ENCODE assay signal across 22 cellular contexts in genomic region chr6:16082367-16082766, GRCh38. TPM values are rescaled to one million over a fixed set of nuclear protein-coding genes. Genes with fewer than 3 reads are reported as not detected.
DNase-seq lines count a peak whose midpoint lies in the region; ATAC-seq and TF ChIP-seq lines count a peak whose summit lies in the region.
"Had no signal": no experiment of that assay in that cellular context is flagged by ENCODE, and none has a peak within 500 bp of the region (broad histone marks: within the 10 kb centered on the region; RNA-seq: fewer than 3 reads in every experiment).

No MANE protein-coding gene starts in this region.

- H3F3A ChIP-seq in SK-N-SH (replicated peaks; ENCODE audit: insufficient read depth), result no peaks in the 10 kb centered on the region

- no peaks in the 10 kb centered on the region; the same call in 1 of the 2 replicates for H3K27me3 ChIP-seq in SK-N-SH (ENCODE audit: insufficient read depth)
- H3K27me3 ChIP-seq: BE2C; BLaER1 treated with 17β-estradiol and CSF1 and Interleukin-3, amounts not matched to agents 10 nM and 100 nM had no signal

- H3K4me3 Mint-ChIP-seq in stimulated activated effector memory CD8-positive, alpha-beta T cell treated with anti-CD3 and anti-CD28 coated beads, Interleukin-12 subunit alpha, Interleukin-12 subunit beta, amount 100 ng/mL, for 72 hours, result no peak overlapping the region
- H3K4me3 Mint-ChIP-seq: CD14-positive monocyte; CD4-positive, alpha-beta T cell; CD8-positive, alpha-beta memory T cell; HFFc6 had no signal

- no peak overlapping the region for H3K27ac ChIP-seq in SK-N-SH (ENCODE audit: low read depth in 2 of 2, low read length in 1 of 2)
- H3K27ac ChIP-seq: A549; BLaER1 treated with 17β-estradiol and CSF1 and Interleukin-3, amounts not matched to agents 10 nM and 100 nM had no signal

- TF ChIP-seq EP300 in SK-N-SH (IDR thresholded peaks at IDR 0.05; ENCODE audit: borderline replicate concordance in 1 of 2, low read depth in 1 of 2, low read length in 1 of 2), result no peak

- peak; percentile 20 for ATAC-seq in Right ventricle myocardium inferior
- ATAC-seq in Right ventricle myocardium superior (ENCODE audit: poor library complexity), result no peak
- peak; percentile 70 for ATAC-seq in esophagus mucosa
- ATAC-seq in stimulated activated effector memory CD8-positive, alpha-beta T cell treated with anti-CD3 and anti-CD28 coated beads, Interleukin-12 subunit alpha, Interleukin-12 subunit beta, amount 100 ng/mL, for 72 hours, result peak; percentile 19
- ATAC-seq in HG02938 (IDR thresholded peaks at IDR 0.05; ENCODE audit: unreplicated experiment), result no peak
- ATAC-seq in GM18517 (IDR thresholded peaks at IDR 0.05; ENCODE audit: unreplicated experiment), result no peak
- ATAC-seq: A549 had no signal

- no peaks in the 10 kb centered on the region for H3K36me3 Mint-ChIP-seq in stimulated activated effector memory CD8-positive, alpha-beta T cell treated with anti-CD3 and anti-CD28 coated beads, Interleukin-12 subunit alpha, Interleukin-12 subunit beta, amount 100 ng/mL, for 72 hours
- H3K36me3 Mint-ChIP-seq: CD14-positive monocyte; CD8-positive, alpha-beta memory T cell had no signal

- no peaks in the 10 kb centered on the region for H3K79me2 ChIP-seq in SK-N-SH (ENCODE audit: insufficient read depth)

- no peak overlapping the region for H2AFZ ChIP-seq in SK-N-SH (ENCODE audit: low read depth)

- H3K4me1 ChIP-seq in SK-N-SH (ENCODE audit: control insufficient read depth in 1 of 2, insufficient read depth in 2 of 2, low read depth in 1 of 2, low read length in 1 of 2), result no peaks in the 10 kb centered on the region
- H3K4me1 ChIP-seq: A549 had no signal

- no peak overlapping the region for H3K27ac Mint-ChIP-seq in stimulated activated effector memory CD8-positive, alpha-beta T cell treated with anti-CD3 and anti-CD28 coated beads, Interleukin-12 subunit alpha, Interleukin-12 subunit beta, amount 100 ng/mL, for 72 hours
- H3K27ac Mint-ChIP-seq: CD14-positive monocyte; CD4-positive, alpha-beta T cell; CD8-positive, alpha-beta memory T cell; HFFc6 had no signal

- no peak for TF ChIP-seq RAD21 in SK-N-SH (IDR thresholded peaks at IDR 0.05; ENCODE audit: low read length)

- no peaks in the 10 kb centered on the region for H3K9me2 ChIP-seq in SK-N-SH

- intact Hi-C loops in Right ventricle myocardium inferior (cut with DNase I), result no loop called here
- intact Hi-C loops in Right ventricle myocardium superior (cut with DNase I), result no loop called here

- no peaks in the 10 kb centered on the region for H3K9me3 ChIP-seq in SK-N-SH
- H3K9me3 ChIP-seq: A549; BE2C; BLaER1 treated with 17β-estradiol and CSF1 and Interleukin-3, amounts not matched to agents 10 nM and 100 nM; HAP-1 had no signal

- no peaks in the 10 kb centered on the region for H4K20me1 ChIP-seq in SK-N-SH (ENCODE audit: insufficient read depth)
- H4K20me1 ChIP-seq: BLaER1 treated with 17β-estradiol and CSF1 and Interleukin-3, amounts not matched to agents 10 nM and 100 nM had no signal

- H3K9me3 Mint-ChIP-seq in stimulated activated effector memory CD8-positive, alpha-beta T cell treated with anti-CD3 and anti-CD28 coated beads, Interleukin-12 subunit alpha, Interleukin-12 subunit beta, amount 100 ng/mL, for 72 hours, result no peaks in the 10 kb centered on the region
- H3K9me3 Mint-ChIP-seq: CD4-positive, alpha-beta T cell; CD8-positive, alpha-beta memory T cell; HFFc6 had no signal

- H3K4me2 ChIP-seq in SK-N-SH, result no peak overlapping the region
- H3K4me2 ChIP-seq: A549; BLaER1 treated with 17β-estradiol and CSF1 and Interleukin-3, amounts not matched to agents 10 nM and 100 nM had no signal

- DNase-seq in Right ventricle myocardium inferior (ENCODE audit: missing footprints) (no peak), Right ventricle myocardium superior (no peak), SK-N-SH (no peak)
- no peak for DNase-seq in stimulated activated effector memory CD8-positive, alpha-beta T cell treated with anti-CD3 and anti-CD28 coated beads, Interleukin-12 subunit alpha, Interleukin-12 subunit beta, amount 100 ng/mL, for 72 hours (ENCODE audit: low spot score in 2 of 2)
- DNase-seq: 8988T; ACHN; AML-193; BE2C; CD4-positive, alpha-beta T cell; CD8-positive, alpha-beta memory T cell; DMS53; DMS79 treated with DMSO at 0.1 percent for 48 hours; GF-D8; GOT3; HFFc6 had no signal

- no peaks in the 10 kb centered on the region for H3K4me1 Mint-ChIP-seq in stimulated activated effector memory CD8-positive, alpha-beta T cell treated with anti-CD3 and anti-CD28 coated beads, Interleukin-12 subunit alpha, Interleukin-12 subunit beta, amount 100 ng/mL, for 72 hours
- H3K4me1 Mint-ChIP-seq: CD8-positive, alpha-beta memory T cell had no signal

- no peaks in the 10 kb centered on the region for H3K36me3 ChIP-seq in SK-N-SH (replicated peaks in 1 of 2; ENCODE audit: control insufficient read depth in 1 of 2, insufficient read depth in 2 of 2, low read length in 1 of 2)
- H3K36me3 ChIP-seq: BE2C; BLaER1 treated with 17β-estradiol and CSF1 and Interleukin-3, amounts not matched to agents 10 nM and 100 nM; HAP-1 had no signal

- H3K9ac ChIP-seq in SK-N-SH, result no peak overlapping the region
- H3K9ac ChIP-seq: BLaER1 treated with 17β-estradiol and CSF1 and Interleukin-3, amounts not matched to agents 10 nM and 100 nM had no signal

- no peak for TF ChIP-seq CTCF in SK-N-SH (IDR thresholded peaks at IDR 0.05)

- CTCF ChIA-PET in SK-N-SH (lab: Yijun Ruan, JAX), result interaction anchor here (1.0 to 1.5 kb wide), 2 partner anchors 11 to 101 kb away, joined by 4 read pairs; no protein-coding TSS in a partner anchor

- no peak overlapping the region for H3K4me3 ChIP-seq in SK-N-SH (ENCODE audit: low read depth in 2 of 2, low read length in 1 of 2)
- H3K4me3 ChIP-seq: A549; BLaER1 treated with 17β-estradiol and CSF1 and Interleukin-3, amounts not matched to agents 10 nM and 100 nM; HAP-1 had no signal

- POLR2A ChIA-PET in SK-N-SH (lab: Yijun Ruan, JAX), result no interaction called here

- 29% methylated on average over 1 of the region's 1 CpG for WGBS in SK-N-SH (ENCODE audit: low lambda C conversion rate)

TF ChIP-seq in SK-N-SH, 30 proteins besides CTCF, POLR2A, EP300 and RAD21:
- TF ChIP-seq GABPA (IDR thresholded peaks at IDR 0.05; ENCODE audit: low read depth), result no peak
- TF ChIP-seq NFIC (IDR thresholded peaks at IDR 0.05; ENCODE audit: borderline replicate concordance), result no peak
- TF ChIP-seq NRF1 (IDR thresholded peaks at IDR 0.05; ENCODE audit: low read depth, low read length), result no peak
- no peak for TF ChIP-seq FOXJ3 (CRISPR knock-in tag; IDR thresholded peaks at IDR 0.05)
- no peak for TF ChIP-seq MAX (IDR thresholded peaks at IDR 0.05; ENCODE audit: low read depth)

RNA-seq across cellular contexts. Expression of gene MYLIP, which starts 46.5 kb away (rescaled TPM):
- total RNA-seq in Right ventricle myocardium inferior, result 13.0 TPM
- 12.2 TPM for total RNA-seq in Right ventricle myocardium superior
- total RNA-seq in esophagus mucosa, result 10.6 TPM
- polyA plus RNA-seq in SK-N-SH (2012; rRNA removed), result 3.1 and 3.8 TPM in 2 replicates
- polyA plus RNA-seq in SK-N-SH (2012; cell fraction: cytosol; rRNA removed), result 3.4 TPM in 2 replicates
- 6.3 and 7.0 TPM in 2 replicates for polyA plus RNA-seq in SK-N-SH (2012; cell fraction: nucleus; rRNA removed)

Comparison
In these comparisons a context has a peak if more than half of its experiments do, and no peak if none do; other contexts are left out.
1. ATAC-seq: peak in Right ventricle myocardium inferior (single experiment), esophagus mucosa (single experiment) and stimulated activated effector memory CD8-positive, alpha-beta T cell treated with anti-CD3 and anti-CD28 coated beads, Interleukin-12 subunit alpha, Interleukin-12 subunit beta, amount 100 ng/mL, for 72 hours (single experiment); none in Right ventricle myocardium superior (single experiment), HG02938 (single experiment) and GM18517 (single experiment).